In genomic region chr5:90338712-90339372, GRCh38 we compare ENCODE assay signal across 16 cellular contexts.
DNase-seq lines count a peak whose midpoint lies in the region; ATAC-seq, FAIRE-seq and TF ChIP-seq lines count a peak whose summit lies in the region.
"Had no signal": no experiment of that assay in that cellular context is flagged by ENCODE, and none has a peak within 500 bp of the region (broad histone marks: within the 10 kb centered on the region; RNA-seq: fewer than 3 reads in every experiment).

No MANE protein-coding gene starts in this region.

- no peaks in the 10 kb centered on the region for H3K4me1 Mint-ChIP-seq in HFFc6 (ENCODE audit: low read depth)

- H3K4me3 Mint-ChIP-seq in HFFc6 = no peak overlapping the region
- H3K4me3 Mint-ChIP-seq: dendritic cell treated with granulocyte-macrophage colony-stimulating factor and Interleukin-4, amounts not matched to agents 40 ng/mL and 50 ng/mL, for 4 days had no signal

- no peak overlapping the region for H3K27ac ChIP-seq in HepG2 (ENCODE audit: extremely low read length, insufficient read depth, low read length)
- H3K27ac ChIP-seq: testis had no signal

- H3K4me2 ChIP-seq in HepG2 (ENCODE audit: low read depth, low read length) = no peak overlapping the region

- no peak for TF ChIP-seq POLR2A in HepG2 (IDR thresholded peaks at IDR 0.05; ENCODE audit: insufficient read depth in 1 of 2, low read depth in 2 of 2, low read length in 2 of 2)

- peaks cover 21% of the 10 kb centered on the region for H3K4me1 ChIP-seq in HepG2 (ENCODE audit: insufficient read depth, low read length)
- H3K4me1 ChIP-seq: testis had no signal

- H3K27me3 Mint-ChIP-seq in HFFc6 (ENCODE audit: insufficient read depth) = no peaks in the 10 kb centered on the region; the same call in 1 of the 2 replicates
- H3K27me3 Mint-ChIP-seq: dendritic cell treated with granulocyte-macrophage colony-stimulating factor and Interleukin-4, amounts not matched to agents 40 ng/mL and 50 ng/mL, for 4 days had no signal

- BruUV-seq in HepG2 (replicated peaks; lab: Mats Ljungman, UMichigan) = no TSS peak

- DNase-seq in GM06990 (ENCODE audit: extremely low read depth, insufficient read length) (peak; percentile 14), DMS 273 (lab: John Stamatoyannopoulos, UW; ENCODE audit: unreplicated experiment) (no peak), DMS 273 treated with DMSO at 0.1 percent for 48 hours (lab: John Stamatoyannopoulos, UW) (no peak), HFFc6 (no peak), HepG2 (ENCODE audit: low spot score) (no peak)
- DNase-seq: IMR-90, islet precursor cell, NCI-H146, PC-3, T-helper 2 cell, testis had no signal

- no peaks in the 10 kb centered on the region for H3K9me3 ChIP-seq in HepG2 (ENCODE audit: low read length)
- H3K9me3 ChIP-seq: testis had no signal

- H3K4me3 ChIP-seq in GM06990 (replicated peaks; ENCODE audit: low read depth, low read length) (no peak overlapping the region), HepG2 (replicated peaks in 1 of 3; ENCODE audit: insufficient read depth in 1 of 3, low read depth in 2 of 3, low read length in 3 of 3) (no peak overlapping the region)
- H3K4me3 ChIP-seq: testis had no signal

- TF ChIP-seq EP300 in HepG2 (IDR thresholded peaks at IDR 0.05; ENCODE audit: low read depth in 2 of 2, low read length in 2 of 2) (no peak), HepG2 (CRISPR knock-in tag; IDR thresholded peaks at IDR 0.05; ENCODE audit: borderline replicate concordance) (no peak)

- no peak overlapping the region for H3K27ac Mint-ChIP-seq in HFFc6
- H3K27ac Mint-ChIP-seq: dendritic cell treated with granulocyte-macrophage colony-stimulating factor and Interleukin-4, amounts not matched to agents 40 ng/mL and 50 ng/mL, for 4 days had no signal

- H2AFZ ChIP-seq in HepG2 (ENCODE audit: low read length) = no peak overlapping the region

- TF ChIP-seq RAD21 in HepG2 (CRISPR knock-in tag; IDR thresholded peaks at IDR 0.05) = no peak

- H3K36me3 Mint-ChIP-seq in HFFc6 (ENCODE audit: low read depth) = no peaks in the 10 kb centered on the region

- no peaks in the 10 kb centered on the region for H4K20me1 ChIP-seq in HepG2 (ENCODE audit: insufficient read depth, low read length)

- 12% methylated on average over 5 of the region's 5 CpGs for WGBS in HepG2 (ENCODE audit: low lambda C conversion rate)

- no peak for FAIRE-seq in HepG2 (lab: Jason Lieb, UNC)
- FAIRE-seq: A204.1 had no signal

- H3K9me3 Mint-ChIP-seq in HFFc6 = no peaks in the 10 kb centered on the region
- H3K9me3 Mint-ChIP-seq: dendritic cell treated with granulocyte-macrophage colony-stimulating factor and Interleukin-4, amounts not matched to agents 40 ng/mL and 50 ng/mL, for 4 days had no signal

- in situ Hi-C loops in HepG2 (cut with HindIII; ENCODE audit: extremely low pct_ligation_motif_present, low pct_unique_long_range_greater_than_20kb) = no loop called here

- CTCF ChIA-PET in HepG2 (lab: Yijun Ruan, JAX; ENCODE audit: low intra/inter-chr PET ratio, low total read pairs) = no interaction called here

- H3K27me3 ChIP-seq in GM06990 (replicated peaks; ENCODE audit: control insufficient read depth, insufficient read depth, low read length) (no peaks in the 10 kb centered on the region), HepG2 (ENCODE audit: control insufficient read depth in 1 of 2, insufficient read depth in 2 of 2, low read length in 2 of 2) (no peaks in the 10 kb centered on the region)
- H3K27me3 ChIP-seq: testis had no signal

- POLR2A ChIA-PET in HepG2 (lab: Yijun Ruan, JAX) = interaction anchor here (1.3 kb wide), 1 partner anchor 71 kb away, joined by 4 read pairs; the partner anchor contains the start of gene CETN3

- ATAC-seq in GM19035 (IDR thresholded peaks at IDR 0.05; ENCODE audit: unreplicated experiment) (peak; percentile 90), GM21786 (IDR thresholded peaks at IDR 0.05; ENCODE audit: unreplicated experiment) (peak; percentile 91), HG03108 (IDR thresholded peaks at IDR 0.05; ENCODE audit: unreplicated experiment) (peak; percentile 89), HepG2 (no peak)
- ATAC-seq: PC-3 had no signal

- H3K36me3 ChIP-seq in GM06990 (ENCODE audit: control insufficient read depth, insufficient read depth, low read length) (no peaks in the 10 kb centered on the region), HepG2 (replicated peaks in 1 of 2; ENCODE audit: control insufficient read depth in 1 of 2, insufficient read depth in 2 of 2, low read length in 2 of 2) (no peaks in the 10 kb centered on the region)

- intact Hi-C loops in HepG2 (cut with micrococcal nuclease; ENCODE audit: unreplicated experiment) = no loop called here

- H3K79me2 ChIP-seq in HepG2 (ENCODE audit: insufficient read depth, low read length) = no peaks in the 10 kb centered on the region

- no peak overlapping the region for H3K9ac ChIP-seq in HepG2 (ENCODE audit: insufficient read depth, low read depth, low read length)

- TF ChIP-seq CTCF in GM06990 (IDR thresholded peaks at IDR 0.05; ENCODE audit: insufficient read depth, low read length, poor library complexity, severe bottlenecking) (no peak), HFFc6 (IDR thresholded peaks at IDR 0.05) (no peak), HepG2 (CRISPR knock-in tag; IDR thresholded peaks at IDR 0.05) (no peak)

TF ChIP-seq in HepG2, 621 proteins besides CTCF, POLR2A, EP300 and RAD21 (continues in another document):
- TF ChIP-seq SIN3A (IDR thresholded peaks at IDR 0.05; ENCODE audit: borderline replicate concordance, low read depth, low read length) (no peak), MAFG (CRISPR knock-in tag; IDR thresholded peaks at IDR 0.05) (no peak), ZNF292 (CRISPR knock-in tag; IDR thresholded peaks at IDR 0.05; ENCODE audit: borderline replicate concordance, low read depth) (no peak), ZNF570 (CRISPR knock-in tag; IDR thresholded peaks at IDR 0.05; ENCODE audit: borderline replicate concordance) (no peak), HOXA9 (CRISPR knock-in tag; IDR thresholded peaks at IDR 0.05; ENCODE audit: borderline replicate concordance) (no peak), REXO4 (CRISPR knock-in tag; IDR thresholded peaks at IDR 0.05; ENCODE audit: borderline replicate concordance) (no peak), POLR2AphosphoS2 (IDR thresholded peaks at IDR 0.05; ENCODE audit: low read depth, low read length) (no peak), MATR3 (CRISPR knock-in tag; IDR thresholded peaks at IDR 0.05) (no peak), MEF2D (CRISPR knock-in tag; IDR thresholded peaks at IDR 0.05) (no peak), ZNF10 (CRISPR knock-in tag; IDR thresholded peaks at IDR 0.05; ENCODE audit: borderline replicate concordance, low read depth) (no peak), ZNF768 (CRISPR knock-in tag; IDR thresholded peaks at IDR 0.05) (no peak), IRF1 (CRISPR knock-in tag; IDR thresholded peaks at IDR 0.05; ENCODE audit: low read depth) (no peak), ZNF367 (CRISPR knock-in tag; IDR thresholded peaks at IDR 0.05; ENCODE audit: borderline replicate concordance) (no peak), MTERF4 (CRISPR knock-in tag; IDR thresholded peaks at IDR 0.05) (no peak), KAT2B (IDR thresholded peaks at IDR 0.05; ENCODE audit: borderline replicate concordance, low read depth, low read length) (no peak)
- TF ChIP-seq, protein P1, sequence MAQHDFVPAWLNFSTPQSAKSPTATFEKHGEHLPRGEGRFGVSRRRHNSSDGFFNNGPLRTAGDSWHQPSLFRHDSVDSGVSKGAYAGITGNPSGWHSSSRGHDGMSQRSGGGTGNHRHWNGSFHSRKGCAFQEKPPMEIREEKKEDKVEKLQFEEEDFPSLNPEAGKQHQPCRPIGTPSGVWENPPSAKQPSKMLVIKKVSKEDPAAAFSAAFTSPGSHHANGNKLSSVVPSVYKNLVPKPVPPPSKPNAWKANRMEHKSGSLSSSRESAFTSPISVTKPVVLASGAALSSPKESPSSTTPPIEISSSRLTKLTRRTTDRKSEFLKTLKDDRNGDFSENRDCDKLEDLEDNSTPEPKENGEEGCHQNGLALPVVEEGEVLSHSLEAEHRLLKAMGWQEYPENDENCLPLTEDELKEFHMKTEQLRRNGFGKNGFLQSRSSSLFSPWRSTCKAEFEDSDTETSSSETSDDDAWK (CRISPR knock-in tag; IDR thresholded peaks at IDR 0.05) = no peak
